20 cellular contexts compared by ENCODE assay signal in genomic region chr22:27179161-27179560, GRCh38.
"Had no signal": no experiment of that assay in that cellular context is flagged by ENCODE, and none has a peak within 500 bp of the region (broad histone marks: within the 10 kb centered on the region; RNA-seq: fewer than 3 reads in every experiment).

No MANE protein-coding gene starts in this region.

- H3K4me2 ChIP-seq: SK-N-SH had no signal

- H3K9me2 ChIP-seq: SK-N-SH had no signal

- H3K9ac ChIP-seq: SK-N-SH had no signal

- DNase-seq: KBM-7, MM.1S, NCI-H1048, NCI-H1105, NCI-H1417, NCI-H1436 treated with DMSO at 0.1 percent for 48 hours, NCI-H1694, NCI-H187 treated with DMSO at 0.1 percent for 48 hours, NCI-H2029 treated with DMSO at 0.1 percent for 48 hours, NCI-H2171 treated with DMSO at 0.1 percent for 48 hours, NCI-H345, NCI-H510A, NCI-H526 treated with DMSO at 0.1 percent for 48 hours, NCI-H774, SHP77, SK-N-SH, SW 1271, T-cell had no signal

- H3K9me3 ChIP-seq: SK-N-SH had no signal

- H3K27ac ChIP-seq: RWPE1 had no signal

- ATAC-seq: Panc1, T-cell had no signal
